Comparison of ENCODE assay signal across 1 cellular context in the genomic region with DNA sequence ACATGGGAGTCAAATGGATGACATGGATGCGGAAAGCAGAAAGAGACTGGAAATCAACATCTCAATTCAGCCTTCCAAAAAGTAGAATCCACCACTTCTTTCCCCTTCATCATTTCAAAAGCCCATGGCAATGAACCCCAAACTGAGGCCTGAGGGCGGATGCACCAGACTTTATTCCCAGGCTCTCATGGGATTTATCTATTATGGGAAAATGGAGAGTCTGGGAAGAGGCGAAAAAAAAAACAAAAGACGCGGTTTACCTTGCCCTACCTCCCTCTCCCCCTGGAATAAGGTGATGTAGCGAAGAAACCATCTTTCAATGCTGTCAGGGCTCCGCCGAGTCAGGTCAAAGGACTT.
TF ChIP-seq lines count a peak whose summit lies in the region.

No MANE protein-coding gene starts in this region.

TF ChIP-seq in H1, 55 proteins besides CTCF, POLR2A, EP300 and RAD21 (continued from another document):
- no peak for TF ChIP-seq CHD1 (IDR thresholded peaks at IDR 0.05; ENCODE audit: low read depth, low read length)
